Comparison of ENCODE assay signal across 1 cellular context in the genomic region with DNA sequence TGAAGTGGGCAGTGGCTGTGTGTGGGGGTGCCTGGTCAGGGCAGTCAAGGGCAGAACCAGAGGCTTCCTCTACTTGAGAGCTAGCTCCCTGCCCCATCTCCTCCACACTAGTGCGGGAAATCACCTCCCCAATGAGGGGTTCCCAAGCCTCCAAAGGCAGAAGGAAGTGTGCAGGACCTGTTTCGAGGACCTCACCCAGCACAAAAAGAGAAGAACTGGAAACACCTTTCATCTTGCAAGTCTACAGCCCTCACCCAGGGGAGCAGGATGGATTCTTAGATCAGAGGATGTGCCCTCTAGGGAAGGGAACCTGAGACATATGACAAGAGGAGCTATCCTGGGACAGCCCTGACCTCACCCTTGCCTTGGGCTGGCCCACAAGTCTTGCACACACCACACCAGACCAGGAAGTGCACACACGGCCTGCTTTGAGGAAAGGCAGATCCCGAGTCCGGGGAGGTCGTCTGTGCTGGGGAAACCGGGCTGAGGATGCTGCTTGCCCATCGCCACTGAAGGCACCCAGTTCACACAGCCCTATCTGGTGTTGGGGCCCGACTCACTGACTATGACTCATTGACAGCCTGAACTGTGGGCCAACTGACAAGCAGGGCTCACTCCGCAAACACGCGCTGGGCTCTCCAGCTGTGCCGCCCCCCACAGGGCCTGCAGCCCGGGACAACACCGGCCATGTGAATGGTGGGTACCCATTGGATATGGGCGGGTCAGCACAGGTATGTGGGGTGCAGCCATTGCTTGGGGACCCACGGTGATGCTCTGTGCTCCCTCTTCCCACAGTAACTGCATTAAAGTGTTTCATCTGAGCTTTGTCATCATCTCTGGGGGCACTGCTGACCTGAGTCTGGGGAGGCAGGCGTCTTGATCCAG.
TF ChIP-seq lines count a peak whose summit lies in the region.

No MANE protein-coding gene starts in this region.

TF ChIP-seq in HepG2, 621 proteins besides CTCF, POLR2A, EP300 and RAD21 (continued from another document and continues in another):
- TF ChIP-seq, protein P1, sequence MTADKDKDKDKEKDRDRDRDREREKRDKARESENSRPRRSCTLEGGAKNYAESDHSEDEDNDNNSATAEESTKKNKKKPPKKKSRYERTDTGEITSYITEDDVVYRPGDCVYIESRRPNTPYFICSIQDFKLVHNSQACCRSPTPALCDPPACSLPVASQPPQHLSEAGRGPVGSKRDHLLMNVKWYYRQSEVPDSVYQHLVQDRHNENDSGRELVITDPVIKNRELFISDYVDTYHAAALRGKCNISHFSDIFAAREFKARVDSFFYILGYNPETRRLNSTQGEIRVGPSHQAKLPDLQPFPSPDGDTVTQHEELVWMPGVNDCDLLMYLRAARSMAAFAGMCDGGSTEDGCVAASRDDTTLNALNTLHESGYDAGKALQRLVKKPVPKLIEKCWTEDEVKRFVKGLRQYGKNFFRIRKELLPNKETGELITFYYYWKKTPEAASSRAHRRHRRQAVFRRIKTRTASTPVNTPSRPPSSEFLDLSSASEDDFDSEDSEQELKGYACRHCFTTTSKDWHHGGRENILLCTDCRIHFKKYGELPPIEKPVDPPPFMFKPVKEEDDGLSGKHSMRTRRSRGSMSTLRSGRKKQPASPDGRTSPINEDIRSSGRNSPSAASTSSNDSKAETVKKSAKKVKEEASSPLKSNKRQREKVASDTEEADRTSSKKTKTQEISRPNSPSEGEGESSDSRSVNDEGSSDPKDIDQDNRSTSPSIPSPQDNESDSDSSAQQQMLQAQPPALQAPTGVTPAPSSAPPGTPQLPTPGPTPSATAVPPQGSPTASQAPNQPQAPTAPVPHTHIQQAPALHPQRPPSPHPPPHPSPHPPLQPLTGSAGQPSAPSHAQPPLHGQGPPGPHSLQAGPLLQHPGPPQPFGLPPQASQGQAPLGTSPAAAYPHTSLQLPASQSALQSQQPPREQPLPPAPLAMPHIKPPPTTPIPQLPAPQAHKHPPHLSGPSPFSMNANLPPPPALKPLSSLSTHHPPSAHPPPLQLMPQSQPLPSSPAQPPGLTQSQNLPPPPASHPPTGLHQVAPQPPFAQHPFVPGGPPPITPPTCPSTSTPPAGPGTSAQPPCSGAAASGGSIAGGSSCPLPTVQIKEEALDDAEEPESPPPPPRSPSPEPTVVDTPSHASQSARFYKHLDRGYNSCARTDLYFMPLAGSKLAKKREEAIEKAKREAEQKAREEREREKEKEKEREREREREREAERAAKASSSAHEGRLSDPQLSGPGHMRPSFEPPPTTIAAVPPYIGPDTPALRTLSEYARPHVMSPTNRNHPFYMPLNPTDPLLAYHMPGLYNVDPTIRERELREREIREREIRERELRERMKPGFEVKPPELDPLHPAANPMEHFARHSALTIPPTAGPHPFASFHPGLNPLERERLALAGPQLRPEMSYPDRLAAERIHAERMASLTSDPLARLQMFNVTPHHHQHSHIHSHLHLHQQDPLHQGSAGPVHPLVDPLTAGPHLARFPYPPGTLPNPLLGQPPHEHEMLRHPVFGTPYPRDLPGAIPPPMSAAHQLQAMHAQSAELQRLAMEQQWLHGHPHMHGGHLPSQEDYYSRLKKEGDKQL (CRISPR knock-in tag; IDR thresholded peaks at IDR 0.05; ENCODE audit: low read depth), result no peak; the same call in 1 of the 2 replicates
- TF ChIP-seq TAF1 (CRISPR knock-in tag; IDR thresholded peaks at IDR 0.05), result peak; percentile 42; the same call in 1 of the 2 replicates
- TF ChIP-seq, protein P2, sequence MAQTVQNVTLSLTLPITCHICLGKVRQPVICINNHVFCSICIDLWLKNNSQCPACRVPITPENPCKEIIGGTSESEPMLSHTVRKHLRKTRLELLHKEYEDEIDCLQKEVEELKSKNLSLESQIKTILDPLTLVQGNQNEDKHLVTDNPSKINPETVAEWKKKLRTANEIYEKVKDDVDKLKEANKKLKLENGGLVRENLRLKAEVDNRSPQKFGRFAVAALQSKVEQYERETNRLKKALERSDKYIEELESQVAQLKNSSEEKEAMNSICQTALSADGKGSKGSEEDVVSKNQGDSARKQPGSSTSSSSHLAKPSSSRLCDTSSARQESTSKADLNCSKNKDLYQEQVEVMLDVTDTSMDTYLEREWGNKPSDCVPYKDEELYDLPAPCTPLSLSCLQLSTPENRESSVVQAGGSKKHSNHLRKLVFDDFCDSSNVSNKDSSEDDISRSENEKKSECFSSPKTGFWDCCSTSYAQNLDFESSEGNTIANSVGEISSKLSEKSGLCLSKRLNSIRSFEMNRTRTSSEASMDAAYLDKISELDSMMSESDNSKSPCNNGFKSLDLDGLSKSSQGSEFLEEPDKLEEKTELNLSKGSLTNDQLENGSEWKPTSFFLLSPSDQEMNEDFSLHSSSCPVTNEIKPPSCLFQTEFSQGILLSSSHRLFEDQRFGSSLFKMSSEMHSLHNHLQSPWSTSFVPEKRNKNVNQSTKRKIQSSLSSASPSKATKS (CRISPR knock-in tag; IDR thresholded peaks at IDR 0.05), result no peak
- TF ChIP-seq EED (CRISPR knock-in tag; IDR thresholded peaks at IDR 0.05), result no peak; the same call in 1 of the 2 replicates
- TF ChIP-seq ZNF670 (CRISPR knock-in tag; IDR thresholded peaks at IDR 0.05; ENCODE audit: borderline replicate concordance), result no peak
- no peak for TF ChIP-seq CHD4 (IDR thresholded peaks at IDR 0.05; ENCODE audit: borderline replicate concordance, low read length)
- TF ChIP-seq ZKSCAN1 (IDR thresholded peaks at IDR 0.05; ENCODE audit: low read length), result no peak
- peak; percentile 47; the same call in 1 of the 2 replicates for TF ChIP-seq NFYC (CRISPR knock-in tag; IDR thresholded peaks at IDR 0.05)
- TF ChIP-seq, protein P3, sequence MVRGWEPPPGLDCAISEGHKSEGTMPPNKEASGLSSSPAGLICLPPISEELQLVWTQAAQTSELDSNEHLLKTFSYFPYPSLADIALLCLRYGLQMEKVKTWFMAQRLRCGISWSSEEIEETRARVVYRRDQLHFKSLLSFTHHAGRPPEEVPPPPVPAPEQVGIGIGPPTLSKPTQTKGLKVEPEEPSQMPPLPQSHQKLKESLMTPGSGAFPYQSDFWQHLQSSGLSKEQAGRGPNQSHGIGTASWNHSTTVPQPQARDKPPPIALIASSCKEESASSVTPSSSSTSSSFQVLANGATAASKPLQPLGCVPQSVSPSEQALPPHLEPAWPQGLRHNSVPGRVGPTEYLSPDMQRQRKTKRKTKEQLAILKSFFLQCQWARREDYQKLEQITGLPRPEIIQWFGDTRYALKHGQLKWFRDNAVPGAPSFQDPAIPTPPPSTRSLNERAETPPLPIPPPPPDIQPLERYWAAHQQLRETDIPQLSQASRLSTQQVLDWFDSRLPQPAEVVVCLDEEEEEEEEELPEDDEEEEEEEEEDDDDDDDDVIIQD (CRISPR knock-in tag; IDR thresholded peaks at IDR 0.05; ENCODE audit: low read depth), result no peak
- peak; percentile 100 for TF ChIP-seq TGIF2 (CRISPR knock-in tag; IDR thresholded peaks at IDR 0.05)
- peak; percentile 80; the same call in 1 of the 2 replicates for TF ChIP-seq ZNF749 (CRISPR knock-in tag; IDR thresholded peaks at IDR 0.05; ENCODE audit: borderline replicate concordance)
- TF ChIP-seq TCF7 (IDR thresholded peaks at IDR 0.05; ENCODE audit: low read depth), result no peak
- TF ChIP-seq BCL6 (CRISPR knock-in tag; IDR thresholded peaks at IDR 0.05), result no peak
- no peak for TF ChIP-seq SIX1 (CRISPR knock-in tag; IDR thresholded peaks at IDR 0.05; ENCODE audit: borderline replicate concordance)
- no peak for TF ChIP-seq ZSCAN30 (CRISPR knock-in tag; IDR thresholded peaks at IDR 0.05)
- TF ChIP-seq, protein P4, sequence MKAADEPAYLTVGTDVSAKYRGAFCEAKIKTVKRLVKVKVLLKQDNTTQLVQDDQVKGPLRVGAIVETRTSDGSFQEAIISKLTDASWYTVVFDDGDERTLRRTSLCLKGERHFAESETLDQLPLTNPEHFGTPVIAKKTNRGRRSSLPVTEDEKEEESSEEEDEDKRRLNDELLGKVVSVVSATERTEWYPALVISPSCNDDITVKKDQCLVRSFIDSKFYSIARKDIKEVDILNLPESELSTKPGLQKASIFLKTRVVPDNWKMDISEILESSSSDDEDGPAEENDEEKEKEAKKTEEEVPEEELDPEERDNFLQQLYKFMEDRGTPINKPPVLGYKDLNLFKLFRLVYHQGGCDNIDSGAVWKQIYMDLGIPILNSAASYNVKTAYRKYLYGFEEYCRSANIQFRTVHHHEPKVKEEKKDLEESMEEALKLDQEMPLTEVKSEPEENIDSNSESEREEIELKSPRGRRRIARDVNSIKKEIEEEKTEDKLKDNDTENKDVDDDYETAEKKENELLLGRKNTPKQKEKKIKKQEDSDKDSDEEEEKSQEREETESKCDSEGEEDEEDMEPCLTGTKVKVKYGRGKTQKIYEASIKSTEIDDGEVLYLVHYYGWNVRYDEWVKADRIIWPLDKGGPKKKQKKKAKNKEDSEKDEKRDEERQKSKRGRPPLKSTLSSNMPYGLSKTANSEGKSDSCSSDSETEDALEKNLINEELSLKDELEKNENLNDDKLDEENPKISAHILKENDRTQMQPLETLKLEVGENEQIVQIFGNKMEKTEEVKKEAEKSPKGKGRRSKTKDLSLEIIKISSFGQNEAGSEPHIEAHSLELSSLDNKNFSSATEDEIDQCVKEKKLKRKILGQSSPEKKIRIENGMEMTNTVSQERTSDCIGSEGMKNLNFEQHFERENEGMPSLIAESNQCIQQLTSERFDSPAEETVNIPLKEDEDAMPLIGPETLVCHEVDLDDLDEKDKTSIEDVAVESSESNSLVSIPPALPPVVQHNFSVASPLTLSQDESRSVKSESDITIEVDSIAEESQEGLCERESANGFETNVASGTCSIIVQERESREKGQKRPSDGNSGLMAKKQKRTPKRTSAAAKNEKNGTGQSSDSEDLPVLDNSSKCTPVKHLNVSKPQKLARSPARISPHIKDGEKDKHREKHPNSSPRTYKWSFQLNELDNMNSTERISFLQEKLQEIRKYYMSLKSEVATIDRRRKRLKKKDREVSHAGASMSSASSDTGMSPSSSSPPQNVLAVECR (CRISPR knock-in tag; IDR thresholded peaks at IDR 0.05; ENCODE audit: borderline replicate concordance), result peak; percentile 87
- no peak for TF ChIP-seq TCF12 (IDR thresholded peaks at IDR 0.05)
- no peak for TF ChIP-seq TCF12 (CRISPR knock-in tag; IDR thresholded peaks at IDR 0.05)
- TF ChIP-seq CBX5 (CRISPR knock-in tag; IDR thresholded peaks at IDR 0.05; ENCODE audit: borderline replicate concordance), result peak; percentile 72
- peak; percentile 46; the same call in 1 of the 2 replicates for TF ChIP-seq ZNF451 (CRISPR knock-in tag; IDR thresholded peaks at IDR 0.05)
- no peak for TF ChIP-seq KDM3A (CRISPR knock-in tag; IDR thresholded peaks at IDR 0.05; ENCODE audit: low read depth)
- no peak for TF ChIP-seq STAT5B (CRISPR knock-in tag; IDR thresholded peaks at IDR 0.05)
- peak; percentile 85 for TF ChIP-seq IRF2 (CRISPR knock-in tag; IDR thresholded peaks at IDR 0.05)
- TF ChIP-seq ZIK1 (CRISPR knock-in tag; IDR thresholded peaks at IDR 0.05; ENCODE audit: borderline replicate concordance, low read depth), result peak; percentile 77; the same call in 1 of the 2 replicates
- peak; percentile 55; the same call in 1 of the 2 replicates for TF ChIP-seq ZNF614 (CRISPR knock-in tag; IDR thresholded peaks at IDR 0.05; ENCODE audit: borderline replicate concordance)
- TF ChIP-seq RBM22 (optimal IDR thresholded peaks at IDR 0.05; ENCODE audit: low read length), result peak; percentile 54
- peak; percentile 14; the same call in 1 of the 2 replicates for TF ChIP-seq ARNT2 (CRISPR knock-in tag; IDR thresholded peaks at IDR 0.05; ENCODE audit: low read depth)
- TF ChIP-seq ZNF503 (CRISPR knock-in tag; IDR thresholded peaks at IDR 0.05), result no peak
- TF ChIP-seq PRDM15 (CRISPR knock-in tag; IDR thresholded peaks at IDR 0.05), result no peak
- TF ChIP-seq ZNF224 (CRISPR knock-in tag; IDR thresholded peaks at IDR 0.05), result no peak; the same call in 1 of the 2 replicates
- no peak for TF ChIP-seq SATB2 (CRISPR knock-in tag; IDR thresholded peaks at IDR 0.05)
- TF ChIP-seq FOXA1 (IDR thresholded peaks at IDR 0.05), result no peak
- TF ChIP-seq FOXA1 (CRISPR knock-in tag; IDR thresholded peaks at IDR 0.05), result peak; percentile 77
- TF ChIP-seq NR2F6 (IDR thresholded peaks at IDR 0.05), result no peak; the same call in 1 of the 2 replicates
- peak; percentile 71; the same call in 1 of the 2 replicates for TF ChIP-seq NR2F6 (CRISPR knock-in tag; IDR thresholded peaks at IDR 0.05)
